ENCODE assay signal across 6 cellular contexts in the genomic region with DNA sequence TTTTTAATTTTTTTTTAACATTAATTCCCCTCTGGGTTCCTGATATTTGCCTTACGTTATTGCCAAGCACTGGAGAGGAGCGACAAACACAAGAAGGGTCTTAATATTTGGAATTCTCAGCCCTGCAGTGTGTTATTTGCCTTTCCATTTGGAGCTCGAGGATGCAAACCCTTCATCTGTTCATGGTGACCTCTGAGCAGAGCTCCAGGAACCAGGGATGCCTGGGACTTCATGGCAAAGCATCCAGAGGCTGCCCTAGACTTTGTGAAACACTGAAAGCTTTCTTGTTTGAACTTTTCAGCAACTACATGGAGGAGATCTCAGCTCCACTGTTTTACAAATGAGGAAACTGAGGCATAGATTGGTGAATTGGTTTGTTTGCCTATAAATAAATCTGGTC.
"Had no signal": no experiment of that assay in that cellular context is flagged by ENCODE, and none has a peak within 500 bp of the region (broad histone marks: within the 10 kb centered on the region; RNA-seq: fewer than 3 reads in every experiment).

No MANE protein-coding gene starts in this region.

- H3K27me3 Mint-ChIP-seq: IgD-negative memory B cell had no signal

- H3K4me3 ChIP-seq: GM23338 had no signal

- H3K4me3 Mint-ChIP-seq: GM23338, H9, IgD-negative memory B cell had no signal

- H3K27ac ChIP-seq: KMS-11 had no signal

- H3K36me3 Mint-ChIP-seq: IgD-negative memory B cell had no signal

- H3K27ac Mint-ChIP-seq: GM23338, H9, IgD-negative memory B cell had no signal

- H3K4me1 Mint-ChIP-seq: IgD-negative memory B cell had no signal

- DNase-seq: H9, HCEC 1CT, KBM-7 had no signal

- ATAC-seq: GM23338 had no signal

- H3K9me3 Mint-ChIP-seq: H9 had no signal
